ENCODE assay signal across 20 cellular contexts in genomic region chr2:3025261-3025660, GRCh38.
"Had no signal": no experiment of that assay in that cellular context is flagged by ENCODE, and none has a peak within 500 bp of the region (broad histone marks: within the 10 kb centered on the region; RNA-seq: fewer than 3 reads in every experiment).

No MANE protein-coding gene starts in this region.

- H3K4me1 ChIP-seq: adrenal gland, breast epithelium, esophagus squamous epithelium, heart right ventricle, left ventricle myocardium inferior, spleen, upper lobe of right lung had no signal

- H3K36me3 ChIP-seq: adrenal gland, breast epithelium, esophagus squamous epithelium, heart right ventricle, left ventricle myocardium inferior, spleen, thoracic aorta, upper lobe of right lung had no signal

- DNase-seq: activated CD4-positive, CD25-positive, alpha-beta regulatory T cell treated with anti-CD3 and anti-CD28 coated beads, Interleukin-2, amount 50 U/mL, for 72 hours; activated gamma-delta T cell treated with Interleukin-2 at 50 U/mL for 16 hours; adrenal gland; effector CD8-positive, alpha-beta T cell; esophagus squamous epithelium; heart right ventricle; immature natural killer cell; kidney glomerular epithelial cell; left ventricle myocardium inferior; mammary epithelial cell; midbrain; nephron progenitor cell; nucleus accumbens; retina; spleen; stimulated activated CD4-positive, alpha-beta T cell treated with anti-CD3 and anti-CD28 coated beads, Interleukin-4, amount 100 ng/mL, for 4 hours; upper lobe of right lung had no signal

- H3K9me3 ChIP-seq: adrenal gland, breast epithelium, esophagus squamous epithelium, left ventricle myocardium inferior, thoracic aorta, upper lobe of right lung had no signal

- H3K27ac ChIP-seq: adrenal gland, breast epithelium, esophagus squamous epithelium, heart right ventricle, left ventricle myocardium inferior, spleen, thoracic aorta, upper lobe of right lung, VCaP had no signal

- H3K4me3 ChIP-seq: adrenal gland, breast epithelium, esophagus squamous epithelium, heart right ventricle, left ventricle myocardium inferior, spleen, thoracic aorta, upper lobe of right lung had no signal

- H3K27me3 ChIP-seq: adrenal gland, breast epithelium, esophagus squamous epithelium, upper lobe of right lung had no signal
